ENCODE assay signal across 8 cellular contexts in genomic region chr17:50634123-50634914, GRCh38. TPM values are rescaled to one million over a fixed set of nuclear protein-coding genes. Genes with fewer than 3 reads are reported as not detected.
DNase-seq lines count a peak whose midpoint lies in the region; ATAC-seq and TF ChIP-seq lines count a peak whose summit lies in the region.

Gene ABCC3 (plus strand): TSS chr17:50634881. CDS start chr17:50634937, 56 bp downstream.

- H3K4me2 ChIP-seq in fibroblast of lung (ENCODE audit: extremely low read depth, insufficient read depth, low read length): peak within 1 kb of the TSS; percentile 85

- DNase-seq in ELR (ENCODE audit: low read depth) (peak; percentile 55), Panc1 (ENCODE audit: low read depth, low spot score) (no peak), fibroblast of lung (ENCODE audit: low read depth in 2 of 2) (peak in 1 of 2 donors; percentile 50), neural crest cell (ENCODE audit: low read depth, low spot score) (no peak)
- no peak for DNase-seq in activated CD4-positive, alpha-beta T cell treated with anti-CD3 and anti-CD28 coated beads, Interleukin-2, amount 10 ng/mL, durations not matched to agents 7 days and 5 days
- no peak for DNase-seq in effector memory CD4-positive, alpha-beta T cell
- DNase-seq in effector CD8-positive, alpha-beta T cell (lab: John Stamatoyannopoulos, UW): no peak

- TSS peak; percentile 75 for BruUV-seq in Panc1 (replicated peaks; lab: Mats Ljungman, UMichigan)

- peak within 1 kb of the TSS; percentile 45 for H2AFZ ChIP-seq in fibroblast of lung (ENCODE audit: low read length)

- CTCF ChIA-PET in Panc1 (lab: Charles Lee): no interaction called here
- CTCF ChIA-PET in activated CD4-positive, alpha-beta T cell treated with anti-CD3 and anti-CD28 coated beads, Interleukin-2, amount 10 ng/mL, durations not matched to agents 7 days and 5 days (lab: Charles Lee): no interaction called here

- TF ChIP-seq CTCF in Panc1 (IDR thresholded peaks at IDR 0.05) (no peak), fibroblast of lung (conservative IDR thresholded peaks at IDR 0.05 in 1 of 2, IDR thresholded peaks at IDR 0.05 in 1 of 2; ENCODE audit: low read depth in 1 of 2, low read length in 2 of 2) (no peak), neural crest cell (conservative IDR thresholded peaks at IDR 0.05) (no peak)

- intact Hi-C loops in Panc1 (cut with micrococcal nuclease; ENCODE audit: unreplicated experiment): loop anchor here (5.0 kb wide), 1 partner anchor 152 kb away; no protein-coding TSS in a partner anchor

- peak; percentile 10; the same call in 1 of the 2 replicates for ATAC-seq in Panc1
- no peak for ATAC-seq in GM21619 (IDR thresholded peaks at IDR 0.05; ENCODE audit: unreplicated experiment)

- peak within 1 kb of the TSS; percentile 8 for H3K4me3 Mint-ChIP-seq in neural crest cell
- H3K4me3 Mint-ChIP-seq in activated CD4-positive, alpha-beta T cell treated with anti-CD3 and anti-CD28 coated beads, Interleukin-2, amount 10 ng/mL, durations not matched to agents 7 days and 5 days: no peak within 1 kb of the TSS

- H3K36me3 ChIP-seq in Panc1 (ENCODE audit: control insufficient read depth, insufficient read depth, low read length) (no peaks in the 10 kb centered on the region; the same call in 1 of the 2 replicates), fibroblast of lung (ENCODE audit: control insufficient read depth, insufficient read depth, low read length) (no peaks in the 10 kb centered on the region)
- no peaks in the 10 kb centered on the region for H3K36me3 ChIP-seq in effector memory CD4-positive, alpha-beta T cell (ENCODE audit: control insufficient read depth, insufficient read depth, low read length)

- no peaks in the 10 kb centered on the region for H3K79me2 ChIP-seq in fibroblast of lung (ENCODE audit: control insufficient read depth, insufficient read depth, low read length)

- H3K4me1 Mint-ChIP-seq in neural crest cell: peaks cover 3% of the 10 kb centered on the region
- peaks cover 1% of the 10 kb centered on the region for H3K4me1 Mint-ChIP-seq in activated CD4-positive, alpha-beta T cell treated with anti-CD3 and anti-CD28 coated beads, Interleukin-2, amount 10 ng/mL, durations not matched to agents 7 days and 5 days

- peaks cover 90% of the 10 kb centered on the region for H3K27me3 Mint-ChIP-seq in neural crest cell (ENCODE audit: low read depth)
- H3K27me3 Mint-ChIP-seq in activated CD4-positive, alpha-beta T cell treated with anti-CD3 and anti-CD28 coated beads, Interleukin-2, amount 10 ng/mL, durations not matched to agents 7 days and 5 days: peaks cover 66% of the 10 kb centered on the region

- H3K4me3 ChIP-seq in Panc1 (ENCODE audit: low read depth in 2 of 2, low read length in 2 of 2): peak within 1 kb of the TSS; percentile 66 to 78
- H3K4me3 ChIP-seq in fibroblast of lung (replicated peaks in 1 of 4; ENCODE audit: control extremely low read depth in 1 of 4, insufficient read depth in 1 of 4, low read depth in 3 of 4, low read length in 4 of 4): peak within 1 kb of the TSS; percentile 54 to 65 (median 57)
- no peak within 1 kb of the TSS for H3K4me3 ChIP-seq in effector memory CD4-positive, alpha-beta T cell (ENCODE audit: insufficient read depth, low read depth, low read length, poor library complexity, severe bottlenecking)

- POLR2A ChIA-PET in Panc1 (lab: Charles Lee): no interaction called here
- POLR2A ChIA-PET in activated CD4-positive, alpha-beta T cell treated with anti-CD3 and anti-CD28 coated beads, Interleukin-2, amount 10 ng/mL, durations not matched to agents 7 days and 5 days (lab: Charles Lee): no interaction called here

- H3K9ac ChIP-seq in fibroblast of lung (ENCODE audit: insufficient read depth, low read length): peak within 1 kb of the TSS; percentile 39

- no peaks in the 10 kb centered on the region for H3K27me3 ChIP-seq in Panc1 (ENCODE audit: control insufficient read depth, insufficient read depth, low read length)
- H3K27me3 ChIP-seq in fibroblast of lung (ENCODE audit: control insufficient read depth, insufficient read depth, low read length): no peaks in the 10 kb centered on the region
- peaks cover 46% of the 10 kb centered on the region for H3K27me3 ChIP-seq in effector memory CD4-positive, alpha-beta T cell (replicated peaks; ENCODE audit: control insufficient read depth, insufficient read depth, low read length, poor library complexity, severe bottlenecking)

- no peaks in the 10 kb centered on the region for H3K36me3 Mint-ChIP-seq in neural crest cell (ENCODE audit: low read depth)
- H3K36me3 Mint-ChIP-seq in activated CD4-positive, alpha-beta T cell treated with anti-CD3 and anti-CD28 coated beads, Interleukin-2, amount 10 ng/mL, durations not matched to agents 7 days and 5 days (ENCODE audit: low read depth): no peaks in the 10 kb centered on the region

- H3K27ac ChIP-seq in Panc1 (ENCODE audit: low read length) (peak within 1 kb of the TSS; percentile 100), fibroblast of lung (ENCODE audit: insufficient read depth, low read length) (no peak within 1 kb of the TSS)
- H3K27ac ChIP-seq in effector memory CD4-positive, alpha-beta T cell (ENCODE audit: insufficient read depth, low read length, poor library complexity, severe bottlenecking): no peak within 1 kb of the TSS

- in situ Hi-C loops in Panc1 (cut with HindIII; ENCODE audit: low pct_unique_long_range_greater_than_20kb, low sequenced_read_pairs): no loop called here

- no peaks in the 10 kb centered on the region for H3K9me3 ChIP-seq in Panc1 (ENCODE audit: control insufficient read depth, insufficient read depth, low read depth, low read length)
- H3K9me3 ChIP-seq in fibroblast of lung (ENCODE audit: control insufficient read depth, insufficient read depth, low read depth, low read length): no peaks in the 10 kb centered on the region
- no peaks in the 10 kb centered on the region for H3K9me3 ChIP-seq in effector memory CD4-positive, alpha-beta T cell (ENCODE audit: control insufficient read depth, low read length)

- H3K4me1 ChIP-seq in Panc1 (ENCODE audit: control insufficient read depth, insufficient read depth, low read length) (peaks cover 90% of the 10 kb centered on the region), fibroblast of lung (ENCODE audit: control insufficient read depth, extremely low read depth, insufficient read depth, low read length) (peaks cover 19% of the 10 kb centered on the region)
- H3K4me1 ChIP-seq in effector memory CD4-positive, alpha-beta T cell (ENCODE audit: control insufficient read depth, insufficient read depth, low read length, poor library complexity, severe bottlenecking): peaks cover 8% of the 10 kb centered on the region

- no peaks in the 10 kb centered on the region for H3K9me3 Mint-ChIP-seq in neural crest cell
- H3K9me3 Mint-ChIP-seq in activated CD4-positive, alpha-beta T cell treated with anti-CD3 and anti-CD28 coated beads, Interleukin-2, amount 10 ng/mL, durations not matched to agents 7 days and 5 days: no peaks in the 10 kb centered on the region

- H3K27ac Mint-ChIP-seq in neural crest cell (ENCODE audit: unreplicated experiment): no peak within 1 kb of the TSS
- no peak within 1 kb of the TSS for H3K27ac Mint-ChIP-seq in activated CD4-positive, alpha-beta T cell treated with anti-CD3 and anti-CD28 coated beads, Interleukin-2, amount 10 ng/mL, durations not matched to agents 7 days and 5 days

- no peaks in the 10 kb centered on the region for H4K20me1 ChIP-seq in fibroblast of lung (ENCODE audit: control insufficient read depth, extremely low read depth, insufficient read depth, low read length)

RNA-seq across cellular contexts. Expression of gene ABCC3, which starts in this region (rescaled TPM):
- 128 TPM for total RNA-seq in Panc1 (2021; ENCODE audit: unreplicated experiment)
- polyA plus RNA-seq in Panc1 (2012; ENCODE audit: insufficient read length): 188 TPM
- 20.0 and 34.8 TPM in 2 replicates for total RNA-seq in fibroblast of lung
- polyA plus RNA-seq in fibroblast of lung: 11.5 and 11.9 TPM in 2 replicates
- 13.8 and 14.8 TPM in 2 replicates for polyA plus RNA-seq in fibroblast of lung (2012)
- 35.8 and 62.2 TPM in 2 replicates for polyA minus RNA-seq in fibroblast of lung (ENCODE audit: low replicate concordance)
- total RNA-seq in neural crest cell: not detected in 2 replicates
- total RNA-seq in activated CD4-positive, alpha-beta T cell treated with anti-CD3 and anti-CD28 coated beads, Interleukin-2, amount 10 ng/mL, durations not matched to agents 7 days and 5 days: not detected

Comparison
In these comparisons a context has a peak if more than half of its experiments do, and no peak if none do; other contexts are left out.
1. RNA of gene ABCC3 (total RNA-seq): 128 TPM in Panc1 (single experiment) and 20.0 to 34.8 TPM in fibroblast of lung; not detected in neural crest cell and not detected in activated CD4-positive, alpha-beta T cell treated with anti-CD3 and anti-CD28 coated beads, Interleukin-2, amount 10 ng/mL, durations not matched to agents 7 days and 5 days; every median in the first group is over 10 times any median in the second.